ENCODE assay signal across 5 cellular contexts in genomic region chr12:38321966-38322365, GRCh38. TPM values are rescaled to one million over a fixed set of nuclear protein-coding genes. Genes with fewer than 3 reads are reported as not detected.
DNase-seq lines count a peak whose midpoint lies in the region; FAIRE-seq and TF ChIP-seq lines count a peak whose summit lies in the region.
"Not testable (repeated sequence)": the region's sequence is repeated elsewhere in the genome, so short reads cannot be mapped to it uniquely, and the experiment has no call there.

No MANE protein-coding gene starts in this region.

- H3K36me3 ChIP-seq in astrocyte (ENCODE audit: insufficient read depth, low read length); trophoblast cell (ENCODE audit: control insufficient read depth in 1 of 2, insufficient read depth in 2 of 2, low read length in 2 of 2); smooth muscle cell (ENCODE audit: low read depth): not testable (repeated sequence)

- H3K18ac ChIP-seq in trophoblast cell (ENCODE audit: low read length) = not testable (repeated sequence)

- H3K4me3 ChIP-seq in astrocyte (ENCODE audit: insufficient read depth, low read depth, low read length); trophoblast cell (ENCODE audit: low read depth, low read length); smooth muscle cell: not testable (repeated sequence)

- not testable (repeated sequence) for H3K9me3 Mint-ChIP-seq in activated naive CD4-positive, alpha-beta T cell treated with anti-CD3 and anti-CD28 coated beads, Interleukin-2, amount 50 U/mL, for 24 hours; astrocyte (ENCODE audit: unreplicated experiment)

- DNase-seq in D721Med (ENCODE audit: insufficient read length, low spot score); astrocyte (ENCODE audit: low read depth); smooth muscle cell (lab: John Stamatoyannopoulos, UW; ENCODE audit: unreplicated experiment): not testable (repeated sequence)
- peak; percentile 52 to 79 for DNase-seq in trophoblast cell

- H3K79me2 ChIP-seq in astrocyte (ENCODE audit: insufficient read depth, low read length); trophoblast cell (ENCODE audit: control insufficient read depth, insufficient read depth, low read length, poor library complexity); smooth muscle cell (ENCODE audit: low read depth): not testable (repeated sequence)

- not testable (repeated sequence) for TF ChIP-seq CTCF in D721Med (IDR thresholded peaks at IDR 0.05; ENCODE audit: insufficient read depth, missing control alignments); astrocyte (IDR thresholded peaks at IDR 0.05; ENCODE audit: insufficient read depth, low read depth, low read length); smooth muscle cell (IDR thresholded peaks at IDR 0.05; ENCODE audit: borderline replicate concordance, insufficient read depth, poor library complexity, severe bottlenecking)

- not testable (repeated sequence) for H4K12ac ChIP-seq in trophoblast cell (ENCODE audit: low read depth, low read length)

- peaks cover 34% of the 10 kb centered on the region for H3K4me1 Mint-ChIP-seq in activated naive CD4-positive, alpha-beta T cell treated with anti-CD3 and anti-CD28 coated beads, Interleukin-2, amount 50 U/mL, for 24 hours
- H3K4me1 Mint-ChIP-seq in astrocyte (ENCODE audit: low read depth, unreplicated experiment) = not testable (repeated sequence)

- not testable (repeated sequence) for H2BK5ac ChIP-seq in trophoblast cell (ENCODE audit: low read depth, low read length, poor library complexity)

- not testable (repeated sequence) for H3K23ac ChIP-seq in trophoblast cell (ENCODE audit: low read length)

- not testable (repeated sequence) for H3K4me2 ChIP-seq in astrocyte (ENCODE audit: low read length); trophoblast cell (ENCODE audit: low read length); smooth muscle cell

- not testable (repeated sequence) for H3K79me1 ChIP-seq in trophoblast cell (ENCODE audit: low read length)

- not testable (repeated sequence) for H3K14ac ChIP-seq in trophoblast cell (ENCODE audit: low read length)

- H2BK120ac ChIP-seq in trophoblast cell (ENCODE audit: insufficient read depth, low read length, poor library complexity) = not testable (repeated sequence)

- H3K9me3 ChIP-seq in astrocyte (ENCODE audit: insufficient read depth, low read depth, low read length); trophoblast cell (ENCODE audit: insufficient read depth, low read depth, low read length); smooth muscle cell (replicated peaks; ENCODE audit: low read depth): not testable (repeated sequence)

- H3K36me3 Mint-ChIP-seq in activated naive CD4-positive, alpha-beta T cell treated with anti-CD3 and anti-CD28 coated beads, Interleukin-2, amount 50 U/mL, for 24 hours; astrocyte (ENCODE audit: low read depth, unreplicated experiment): not testable (repeated sequence)

- FAIRE-seq in D721Med (lab: Jason Lieb, UNC) (peak; percentile 6), astrocyte (lab: Jason Lieb, UNC) (peak; percentile 56)

- not testable (repeated sequence) for H3F3A ChIP-seq in smooth muscle cell (ENCODE audit: low read depth)

- H3K27ac ChIP-seq in astrocyte (ENCODE audit: low read depth, low read length); trophoblast cell (ENCODE audit: low read depth, low read length): not testable (repeated sequence)
- peak overlapping the region; percentile 23 for H3K27ac ChIP-seq in smooth muscle cell (ENCODE audit: low read depth)

- H3K27ac Mint-ChIP-seq in activated naive CD4-positive, alpha-beta T cell treated with anti-CD3 and anti-CD28 coated beads, Interleukin-2, amount 50 U/mL, for 24 hours = peak overlapping the region; percentile 65
- not testable (repeated sequence) for H3K27ac Mint-ChIP-seq in astrocyte (ENCODE audit: unreplicated experiment)

- not testable (repeated sequence) for H2BK12ac ChIP-seq in trophoblast cell (ENCODE audit: low read length)

- H4K8ac ChIP-seq in trophoblast cell (ENCODE audit: low read depth, low read length) = not testable (repeated sequence)

- not testable (repeated sequence) for H2AK5ac ChIP-seq in trophoblast cell (ENCODE audit: low read length)

- not testable (repeated sequence) for H4K91ac ChIP-seq in trophoblast cell (ENCODE audit: low read depth, low read length)

- not testable (repeated sequence) for H3K4me3 Mint-ChIP-seq in activated naive CD4-positive, alpha-beta T cell treated with anti-CD3 and anti-CD28 coated beads, Interleukin-2, amount 50 U/mL, for 24 hours; astrocyte (ENCODE audit: unreplicated experiment)

- not testable (repeated sequence) for H3K4me1 ChIP-seq in astrocyte (ENCODE audit: insufficient read depth, low read length); trophoblast cell (ENCODE audit: control insufficient read depth in 1 of 2, insufficient read depth in 2 of 2, low read length in 2 of 2); smooth muscle cell (ENCODE audit: low read depth)

- WGBS in trophoblast cell (ENCODE audit: extremely low coverage, insufficient coverage, insufficient read length) = no CpG with 5 or more reads among the region's 2 CpGs
- WGBS in smooth muscle cell (ENCODE audit: low lambda C conversion rate) = 40% methylated on average over 2 of the region's 2 CpGs

- H3K4ac ChIP-seq in trophoblast cell (ENCODE audit: low read depth, low read length) = not testable (repeated sequence)

- not testable (repeated sequence) for H2AFZ ChIP-seq in astrocyte (ENCODE audit: low read depth, low read length); trophoblast cell (ENCODE audit: insufficient read depth, low read length, poor library complexity); smooth muscle cell (ENCODE audit: low read depth)

- not testable (repeated sequence) for H4K20me1 ChIP-seq in astrocyte (ENCODE audit: insufficient read depth, low read length); smooth muscle cell (ENCODE audit: low read depth)

- not testable (repeated sequence) for H3K9ac ChIP-seq in astrocyte (ENCODE audit: low read length); trophoblast cell (ENCODE audit: low read length); smooth muscle cell (ENCODE audit: low read depth)

- not testable (repeated sequence) for H3K27me3 ChIP-seq in astrocyte (ENCODE audit: insufficient read depth, low read length); trophoblast cell (ENCODE audit: insufficient read depth, low read length); smooth muscle cell (ENCODE audit: low read depth)

- H3K27me3 Mint-ChIP-seq in activated naive CD4-positive, alpha-beta T cell treated with anti-CD3 and anti-CD28 coated beads, Interleukin-2, amount 50 U/mL, for 24 hours; astrocyte (ENCODE audit: low read depth, unreplicated experiment): not testable (repeated sequence)

RNA-seq across cellular contexts. Expression of gene ALG10B, which starts 5.4 kb away (rescaled TPM):
- total RNA-seq in astrocyte (1.6 and 1.8 TPM in 2 replicates), smooth muscle cell (10.2 and 11.5 TPM in 2 replicates)
- polyA plus RNA-seq in trophoblast cell (2013) = 2.3 TPM in 2 replicates
- polyA plus RNA-seq in smooth muscle cell = 0.42 and 0.84 TPM in 2 replicates
